Comparison of ENCODE assay signal across 7 cellular contexts in genomic region chr1:9687120-9687875, GRCh38. TPM values are rescaled to one million over a fixed set of nuclear protein-coding genes. Genes with fewer than 3 reads are reported as not detected.
DNase-seq lines count a peak whose midpoint lies in the region; ATAC-seq and TF ChIP-seq lines count a peak whose summit lies in the region.

No MANE protein-coding gene starts in this region.

- peak; percentile 30 for TF ChIP-seq POLR2A in GM18505 (IDR thresholded peaks at IDR 0.05; ENCODE audit: borderline replicate concordance, extremely low read depth, insufficient read depth, insufficient read length)

- peaks cover 4 to 30% (median 17%) of the 10 kb centered on the region in 3 donors for H3K27me3 ChIP-seq in skeletal muscle tissue (ENCODE audit: control insufficient read depth in 3 of 3, insufficient read depth in 3 of 3, low read length in 3 of 3)

- H3K4me1 Mint-ChIP-seq in activated naive CD8-positive, alpha-beta T cell treated with anti-CD3 and anti-CD28 coated beads, Interleukin-2, amount 10 ng/mL, durations not matched to agents 7 days and 5 days: peaks cover 60% of the 10 kb centered on the region

- peak overlapping the region; percentile 80 for H3K27ac Mint-ChIP-seq in activated naive CD8-positive, alpha-beta T cell treated with anti-CD3 and anti-CD28 coated beads, Interleukin-2, amount 10 ng/mL, durations not matched to agents 7 days and 5 days

- H3K9ac ChIP-seq in skeletal muscle tissue (ENCODE audit: low read depth in 1 of 3, low read length in 3 of 3): peak overlapping the region in 2 of 3 donors; percentile 23 to 66

- H3K36me3 Mint-ChIP-seq in activated naive CD8-positive, alpha-beta T cell treated with anti-CD3 and anti-CD28 coated beads, Interleukin-2, amount 10 ng/mL, durations not matched to agents 7 days and 5 days: peaks cover 23% of the 10 kb centered on the region

- H3K4me3 Mint-ChIP-seq in activated naive CD8-positive, alpha-beta T cell treated with anti-CD3 and anti-CD28 coated beads, Interleukin-2, amount 10 ng/mL, durations not matched to agents 7 days and 5 days: peak overlapping the region; percentile 82

- H3K36me3 ChIP-seq in skeletal muscle tissue (ENCODE audit: control insufficient read depth in 3 of 3, insufficient read depth in 3 of 3, low read length in 3 of 3): no peaks in the 10 kb centered on the region

- no peak overlapping the region for H3K27ac ChIP-seq in skeletal muscle tissue (ENCODE audit: low read depth, low read length)

- H3K4me1 ChIP-seq in skeletal muscle tissue (ENCODE audit: control insufficient read depth in 3 of 3, insufficient read depth in 3 of 3, low read length in 3 of 3): peaks cover 25 to 31% (median 27%) of the 10 kb centered on the region in 3 donors

- H3K9me3 ChIP-seq in skeletal muscle tissue (ENCODE audit: control insufficient read depth in 3 of 3, low read length in 3 of 3): no peaks in the 10 kb centered on the region

- peak overlapping the region; percentile 34 to 64 (median 59) for H3K4me3 ChIP-seq in skeletal muscle tissue (ENCODE audit: low read length in 3 of 3)

- H3K27me3 Mint-ChIP-seq in activated naive CD8-positive, alpha-beta T cell treated with anti-CD3 and anti-CD28 coated beads, Interleukin-2, amount 10 ng/mL, durations not matched to agents 7 days and 5 days: no peaks in the 10 kb centered on the region

- DNase-seq in HK-2 (ENCODE audit: unreplicated experiment): peak; percentile 94
- DNase-seq in SW 1271 (lab: John Stamatoyannopoulos, UW): peak; percentile 39 to 52
- peak; percentile 62 for DNase-seq in activated naive CD8-positive, alpha-beta T cell treated with anti-CD3 and anti-CD28 coated beads, Interleukin-2, amount 10 ng/mL, durations not matched to agents 7 days and 5 days
- DNase-seq in hepatic stellate cell (ENCODE audit: low spot score): peak; percentile 51
- no peak for DNase-seq in GDM1 (lab: John Stamatoyannopoulos, UW)

- no peak for ATAC-seq in GM18505 (IDR thresholded peaks at IDR 0.05; ENCODE audit: unreplicated experiment)
- peak; percentile 31 for ATAC-seq in activated naive CD8-positive, alpha-beta T cell treated with anti-CD3 and anti-CD28 coated beads, Interleukin-2, amount 10 ng/mL, durations not matched to agents 7 days and 5 days (ENCODE audit: low read depth)

- no peaks in the 10 kb centered on the region for H3K9me3 Mint-ChIP-seq in activated naive CD8-positive, alpha-beta T cell treated with anti-CD3 and anti-CD28 coated beads, Interleukin-2, amount 10 ng/mL, durations not matched to agents 7 days and 5 days

- POLR2A ChIA-PET in activated naive CD8-positive, alpha-beta T cell treated with anti-CD3 and anti-CD28 coated beads, Interleukin-2, amount 10 ng/mL, durations not matched to agents 7 days and 5 days (lab: Charles Lee): interaction anchor here (1.3 to 9.0 kb wide), 5 partner anchors 17 to 59 kb away, joined by 4 to 122 read pairs (median 83); partner anchors contain the start of gene PIK3CD

RNA-seq across cellular contexts. Expression of gene PIK3CD, which starts 35.8 kb away (rescaled TPM):
- total RNA-seq in activated naive CD8-positive, alpha-beta T cell treated with anti-CD3 and anti-CD28 coated beads, Interleukin-2, amount 10 ng/mL, durations not matched to agents 7 days and 5 days: 100 to 1,000 TPM; 250 TPM
- 4.2 TPM for total RNA-seq in skeletal muscle tissue

Comparison
In these comparisons a context has a peak if more than half of its experiments do, and no peak if none do; other contexts are left out.
1. RNA of gene PIK3CD, which starts 35.8 kb away (total RNA-seq): 250 TPM in activated naive CD8-positive, alpha-beta T cell treated with anti-CD3 and anti-CD28 coated beads, Interleukin-2, amount 10 ng/mL, durations not matched to agents 7 days and 5 days; 4.2 TPM in skeletal muscle tissue (single experiment); every median in the first group is over 10 times any median in the second.